1 cellular context compared by ENCODE assay signal in the genomic region with DNA sequence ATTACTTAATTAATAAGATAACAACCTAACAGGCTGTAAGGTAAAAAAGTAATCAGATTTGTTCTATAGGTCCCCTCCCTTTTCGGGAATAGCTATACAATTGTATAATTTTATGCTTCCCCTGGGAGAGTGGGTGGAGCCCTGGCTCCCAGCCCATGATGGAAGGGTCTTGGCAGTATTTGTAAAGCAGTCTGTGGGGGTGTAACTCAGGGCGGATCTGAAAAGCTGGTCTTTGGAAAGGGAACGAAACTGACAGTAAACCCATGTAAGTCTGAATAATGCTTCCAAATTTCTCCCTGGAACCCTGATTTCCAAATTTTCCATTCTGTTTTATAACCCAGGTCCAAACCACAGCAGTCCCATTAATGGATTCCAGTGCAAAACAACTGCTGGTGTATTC.
TF ChIP-seq lines count a peak whose summit lies in the region.

No MANE protein-coding gene starts in this region.

TF ChIP-seq in HEK293, 187 proteins besides CTCF, POLR2A, EP300 and RAD21 (continued from another document):
- TF ChIP-seq, protein P1, sequence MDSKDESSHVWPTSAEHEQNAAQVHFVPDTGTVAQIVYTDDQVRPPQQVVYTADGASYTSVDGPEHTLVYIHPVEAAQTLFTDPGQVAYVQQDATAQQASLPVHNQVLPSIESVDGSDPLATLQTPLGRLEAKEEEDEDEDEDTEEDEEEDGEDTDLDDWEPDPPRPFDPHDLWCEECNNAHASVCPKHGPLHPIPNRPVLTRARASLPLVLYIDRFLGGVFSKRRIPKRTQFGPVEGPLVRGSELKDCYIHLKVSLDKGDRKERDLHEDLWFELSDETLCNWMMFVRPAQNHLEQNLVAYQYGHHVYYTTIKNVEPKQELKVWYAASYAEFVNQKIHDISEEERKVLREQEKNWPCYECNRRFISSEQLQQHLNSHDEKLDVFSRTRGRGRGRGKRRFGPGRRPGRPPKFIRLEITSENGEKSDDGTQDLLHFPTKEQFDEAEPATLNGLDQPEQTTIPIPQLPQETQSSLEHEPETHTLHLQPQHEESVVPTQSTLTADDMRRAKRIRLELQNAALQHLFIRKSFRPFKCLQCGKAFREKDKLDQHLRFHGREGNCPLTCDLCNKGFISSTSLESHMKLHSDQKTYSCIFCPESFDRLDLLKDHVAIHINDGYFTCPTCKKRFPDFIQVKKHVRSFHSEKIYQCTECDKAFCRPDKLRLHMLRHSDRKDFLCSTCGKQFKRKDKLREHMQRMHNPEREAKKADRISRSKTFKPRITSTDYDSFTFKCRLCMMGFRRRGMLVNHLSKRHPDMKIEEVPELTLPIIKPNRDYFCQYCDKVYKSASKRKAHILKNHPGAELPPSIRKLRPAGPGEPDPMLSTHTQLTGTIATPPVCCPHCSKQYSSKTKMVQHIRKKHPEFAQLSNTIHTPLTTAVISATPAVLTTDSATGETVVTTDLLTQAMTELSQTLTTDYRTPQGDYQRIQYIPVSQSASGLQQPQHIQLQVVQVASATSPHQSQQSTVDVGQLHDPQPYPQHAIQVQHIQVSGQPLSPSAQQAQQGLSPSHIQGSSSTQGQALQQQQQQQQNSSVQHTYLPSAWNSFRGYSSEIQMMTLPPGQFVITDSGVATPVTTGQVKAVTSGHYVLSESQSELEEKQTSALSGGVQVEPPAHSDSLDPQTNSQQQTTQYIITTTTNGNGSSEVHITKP (tag by site-specific recombination; IDR thresholded peaks at IDR 0.05): peak; percentile 58; the same call in 1 of the 2 replicates
- TF ChIP-seq ZFHX2 (tag by site-specific recombination; conservative IDR thresholded peaks at IDR 0.05): peak; percentile 43
- TF ChIP-seq EGR2 (tag by site-specific recombination; IDR thresholded peaks at IDR 0.05; ENCODE audit: low read depth): peak; percentile 49
- TF ChIP-seq, protein P2, sequence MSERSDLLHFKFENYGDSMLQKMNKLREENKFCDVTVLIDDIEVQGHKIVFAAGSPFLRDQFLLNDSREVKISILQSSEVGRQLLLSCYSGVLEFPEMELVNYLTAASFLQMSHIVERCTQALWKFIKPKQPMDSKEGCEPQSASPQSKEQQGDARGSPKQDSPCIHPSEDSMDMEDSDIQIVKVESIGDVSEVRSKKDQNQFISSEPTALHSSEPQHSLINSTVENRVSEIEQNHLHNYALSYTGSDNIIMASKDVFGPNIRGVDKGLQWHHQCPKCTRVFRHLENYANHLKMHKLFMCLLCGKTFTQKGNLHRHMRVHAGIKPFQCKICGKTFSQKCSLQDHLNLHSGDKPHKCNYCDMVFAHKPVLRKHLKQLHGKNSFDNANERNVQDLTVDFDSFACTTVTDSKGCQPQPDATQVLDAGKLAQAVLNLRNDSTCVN (tag by site-specific recombination; optimal IDR thresholded peaks at IDR 0.05): no peak
- TF ChIP-seq PRDM1 (tag by site-specific recombination; IDR thresholded peaks at IDR 0.05): no peak
- no peak for TF ChIP-seq ZNF529 (tag by site-specific recombination; IDR thresholded peaks at IDR 0.05; ENCODE audit: insufficient replicate concordance)
